Comparison of ENCODE assay signal across 8 cellular contexts in genomic region chr4:169604131-169604900, GRCh38. TPM values are rescaled to one million over a fixed set of nuclear protein-coding genes. Genes with fewer than 3 reads are reported as not detected.
DNase-seq lines count a peak whose midpoint lies in the region; ATAC-seq, FAIRE-seq and TF ChIP-seq lines count a peak whose summit lies in the region.

No MANE protein-coding gene starts in this region.

- H3K79me2 ChIP-seq in HCT116 (ENCODE audit: insufficient read depth, low read length) (peaks cover 12% of the 10 kb centered on the region), OCI-LY7 (ENCODE audit: insufficient read depth, low read depth, low read length) (peaks cover 47% of the 10 kb centered on the region; the same call in 1 of the 2 replicates)

- no peak for TF ChIP-seq RAD21 in HCT116 (IDR thresholded peaks at IDR 0.05; ENCODE audit: low read depth)

- no peak overlapping the region for H3K4ac ChIP-seq in neuronal stem cell (ENCODE audit: low read length)

- 0 out of 2 replicates have a peak overlapping the region, but pooled peaks have one; percentile 2 for H3K9ac ChIP-seq in HCT116 (ENCODE audit: low read length)
- H3K9ac ChIP-seq in neuronal stem cell (ENCODE audit: low read depth, low read length, poor library complexity): no peak overlapping the region

- RAD21 ChIA-PET in HCT116 (lab: Charles Lee; ENCODE audit: low non-redundant PET in 1 of 2, low total read pairs in 2 of 2, uncharacterized antibody in 2 of 2, unreplicated experiment in 2 of 2): no interaction called here

- H3K27me3 ChIP-seq in HCT116 (ENCODE audit: insufficient read depth, low read length) (no peaks in the 10 kb centered on the region), heart left ventricle (no peaks in the 10 kb centered on the region), neuronal stem cell (ENCODE audit: control insufficient read depth in 3 of 3, insufficient read depth in 3 of 3, low read depth in 1 of 3, low read length in 3 of 3) (no peaks in the 10 kb centered on the region)

- H3K9me3 ChIP-seq in HCT116 (ENCODE audit: control insufficient read depth in 1 of 2, insufficient read depth in 1 of 2, low read depth in 1 of 2, low read length in 2 of 2) (no peaks in the 10 kb centered on the region), heart left ventricle (no peaks in the 10 kb centered on the region), neuronal stem cell (replicated peaks in 1 of 2; ENCODE audit: control insufficient read depth in 2 of 2, insufficient read depth in 1 of 2, low read depth in 1 of 2, low read length in 2 of 2) (no peaks in the 10 kb centered on the region), OCI-LY7 (ENCODE audit: low read length) (no peaks in the 10 kb centered on the region)

- POLR2A ChIA-PET in HCT116 (lab: Charles Lee) (no interaction called here), OCI-LY7 (lab: Charles Lee) (interaction anchor here (0.6 to 1.3 kb wide), 3 partner anchors 46 to 501 kb away, joined by 4 to 8 read pairs (median 5); no protein-coding TSS in a partner anchor)

- no peak overlapping the region for H3K4me3 ChIP-seq in HCT116 (replicated peaks in 1 of 2; ENCODE audit: low read depth in 1 of 2, low read length in 2 of 2)
- H3K4me3 ChIP-seq in heart left ventricle: no peak overlapping the region
- H3K4me3 ChIP-seq in neuronal stem cell (ENCODE audit: low read length in 2 of 2): no peak overlapping the region
- H3K4me3 ChIP-seq in OCI-LY7 (ENCODE audit: low read depth, low read length, poor library complexity, severe bottlenecking): no peak overlapping the region

- intact Hi-C loops in HCT116 (cut with micrococcal nuclease) (no loop called here), heart left ventricle (cut with DNase I) (loop anchor here in 1 of 10 donors (10.0 kb wide), 1 partner anchor 420 kb away; the partner anchor contains the start of gene MFAP3L), OCI-LY7 (cut with micrococcal nuclease; ENCODE audit: unreplicated experiment) (no loop called here)

- H2BK120ac ChIP-seq in neuronal stem cell (ENCODE audit: low read depth, low read length): no peak overlapping the region

- FAIRE-seq in frontal cortex (lab: Jason Lieb, UNC): no peak

- H4K20me1 ChIP-seq in HCT116 (ENCODE audit: insufficient read depth) (no peaks in the 10 kb centered on the region), OCI-LY7 (ENCODE audit: insufficient read depth, low read length) (no peaks in the 10 kb centered on the region)

- H2AK5ac ChIP-seq in neuronal stem cell (ENCODE audit: low read depth, low read length): no peak overlapping the region

- no peak overlapping the region for H3K23ac ChIP-seq in neuronal stem cell (ENCODE audit: low read depth, low read length, poor library complexity)

- H2BK15ac ChIP-seq in neuronal stem cell (ENCODE audit: low read length): no peak overlapping the region

- H3K27ac ChIP-seq in HCT116 (ENCODE audit: low read depth, low read length) (no peak overlapping the region; the same call in 1 of the 2 replicates), heart left ventricle (peak overlapping the region in 1 of 12 donors; percentile 11), neuronal stem cell (replicated peaks; ENCODE audit: low read length) (no peak overlapping the region), OCI-LY7 (ENCODE audit: low read depth, low read length, poor library complexity, severe bottlenecking) (no peak overlapping the region)

- H3K18ac ChIP-seq in neuronal stem cell (ENCODE audit: low read length): no peak overlapping the region

- TF ChIP-seq CTCF in HCT116 (IDR thresholded peaks at IDR 0.05 in 2 of 3, conservative IDR thresholded peaks at IDR 0.05 in 1 of 3; ENCODE audit: borderline replicate concordance in 1 of 3, insufficient read depth in 1 of 3, low read depth in 2 of 3, low read length in 2 of 3): no peak
- TF ChIP-seq CTCF in heart left ventricle (IDR thresholded peaks at IDR 0.05): no peak
- TF ChIP-seq CTCF in OCI-LY7 (conservative IDR thresholded peaks at IDR 0.05; ENCODE audit: low read length): no peak

- WGBS in heart left ventricle, 4 donors: 0 to 57% (median 22%) methylated on average over 1 of the region's 1 CpG
- WGBS in neuronal stem cell (ENCODE audit: extremely low coverage in 2 of 2, insufficient read length in 2 of 2, insufficient replicate concordance in 1 of 2), 2 donors: no CpG with 5 or more reads among the region's 1 CpG

- H4K91ac ChIP-seq in neuronal stem cell (ENCODE audit: low read depth, low read length, poor library complexity): no peak overlapping the region

- no peak for TF ChIP-seq POLR2A in GM18505 (IDR thresholded peaks at IDR 0.05; ENCODE audit: borderline replicate concordance, extremely low read depth, insufficient read depth, insufficient read length)
- no peak for TF ChIP-seq POLR2A in HCT116 (IDR thresholded peaks at IDR 0.05; ENCODE audit: borderline replicate concordance, extremely low read depth, insufficient read depth, insufficient read length)
- no peak for TF ChIP-seq POLR2A in heart left ventricle (IDR thresholded peaks at IDR 0.05)

- H3K36me3 ChIP-seq in HCT116 (ENCODE audit: control insufficient read depth in 1 of 2, insufficient read depth in 2 of 2, low read length in 2 of 2) (peaks cover 6 to 8% of the 10 kb centered on the region in 2 experiments; a peak in 2 of 4 replicates), heart left ventricle (peaks cover 0 to 41% (median 26%) of the 10 kb centered on the region in 9 donors), neuronal stem cell (replicated peaks in 1 of 2; ENCODE audit: control insufficient read depth in 2 of 2, insufficient read depth in 2 of 2, low read length in 2 of 2) (peaks cover 0 to 38% of the 10 kb centered on the region in 2 donors), OCI-LY7 (ENCODE audit: insufficient read depth, low read length) (peaks cover 59% of the 10 kb centered on the region)

- H2AFZ ChIP-seq in HCT116 (ENCODE audit: low read depth, low read length, poor library complexity, severe bottlenecking): no peak overlapping the region
- H2AFZ ChIP-seq in neuronal stem cell (ENCODE audit: low read length): no peak overlapping the region
- no peak overlapping the region for H2AFZ ChIP-seq in OCI-LY7 (ENCODE audit: low read length)

- BruUV-seq in HCT116 (replicated peaks; lab: Mats Ljungman, UMichigan) (no TSS peak), OCI-LY7 (replicated peaks; lab: Mats Ljungman, UMichigan) (no TSS peak)

- H3K4me2 ChIP-seq in HCT116 (ENCODE audit: low read length) (peak overlapping the region; percentile 26; the same call in 1 of the 2 replicates), neuronal stem cell (ENCODE audit: insufficient read depth, low read length, poor library complexity, severe bottlenecking) (no peak overlapping the region), OCI-LY7 (ENCODE audit: low read length) (no peak overlapping the region)

- no peak overlapping the region for H3K14ac ChIP-seq in neuronal stem cell (ENCODE audit: low read length)

- no peaks in the 10 kb centered on the region for H3K9me2 ChIP-seq in HCT116 (ENCODE audit: insufficient read depth)
- no peaks in the 10 kb centered on the region for H3K9me2 ChIP-seq in OCI-LY7 (ENCODE audit: insufficient read depth, low read length)

- ATAC-seq in GM18505 (IDR thresholded peaks at IDR 0.05; ENCODE audit: unreplicated experiment): peak; percentile 84
- ATAC-seq in HCT116: peak; percentile 86
- ATAC-seq in heart left ventricle: peak in 3 of 4 donors; percentile 52 to 77 (median 60)

- H2BK5ac ChIP-seq in neuronal stem cell (ENCODE audit: low read length): no peak overlapping the region

- DNase-seq in HCT116 (ENCODE audit: low read depth, low spot score) (no peak), RKO (ENCODE audit: low spot score) (peak; percentile 63), heart left ventricle (no peak), neuronal stem cell (ENCODE audit: low spot score) (no peak), frontal cortex (ENCODE audit: low spot score in 2 of 2) (no peak), NCI-H1417 treated with DMSO at 0.1 percent for 48 hours (lab: John Stamatoyannopoulos, UW) (no peak), OCI-LY7 (ENCODE audit: low spot score) (no peak)

- H2BK12ac ChIP-seq in neuronal stem cell (ENCODE audit: low read length): no peak overlapping the region

- H3K4me1 ChIP-seq in HCT116 (ENCODE audit: control insufficient read depth in 1 of 2, insufficient read depth in 2 of 2, low read length in 2 of 2) (peaks cover 7 to 13% of the 10 kb centered on the region in 2 experiments; a peak in 3 of 4 replicates), heart left ventricle (peaks cover 0 to 20% (median 3%) of the 10 kb centered on the region in 12 donors), neuronal stem cell (ENCODE audit: control insufficient read depth in 2 of 2, insufficient read depth in 1 of 2, low read depth in 1 of 2, low read length in 2 of 2) (no peaks in the 10 kb centered on the region), OCI-LY7 (ENCODE audit: insufficient read depth, low read length, poor library complexity, severe bottlenecking) (peaks cover 7% of the 10 kb centered on the region)

- H4K8ac ChIP-seq in neuronal stem cell (ENCODE audit: low read depth, low read length): no peak overlapping the region

- CTCF ChIA-PET in HCT116 (lab: Charles Lee) (no interaction called here), OCI-LY7 (lab: Charles Lee; ENCODE audit: unreplicated experiment) (no interaction called here)

- no peaks in the 10 kb centered on the region for H3K79me1 ChIP-seq in neuronal stem cell (ENCODE audit: low read depth, low read length)

TF ChIP-seq in HCT116, 20 proteins besides CTCF, POLR2A, EP300 and RAD21 (continues in another document):
- TF ChIP-seq POLR2AphosphoS5 (IDR thresholded peaks at IDR 0.05; ENCODE audit: low read depth, low read length) (no peak), SIN3A (IDR thresholded peaks at IDR 0.05; ENCODE audit: low read depth) (no peak), SRF (IDR thresholded peaks at IDR 0.05; ENCODE audit: low read depth) (no peak), YY1 (IDR thresholded peaks at IDR 0.05; ENCODE audit: extremely low read depth, insufficient replicate concordance, low read depth, low read length) (no peak)

RNA-seq across cellular contexts. Expression of gene NEK1, which starts 8.1 kb away (rescaled TPM):
- total RNA-seq in HCT116 (2021; ENCODE audit: unreplicated experiment) (13.3 TPM), heart left ventricle (10 to 100 TPM in 7 of 9 donors, 1 to 10 TPM in 2; 6.8 to 17.8 (median 14.7) TPM), frontal cortex (28.1 TPM), OCI-LY7 (2022) (26.2 and 27.5 TPM in 2 replicates)
- 3.3 and 4.3 TPM in 2 replicates for polyA plus RNA-seq in HCT116 (2012)
- polyA plus RNA-seq in heart left ventricle: 1 to 10 TPM; 4.8 to 6.4 TPM
- polyA plus RNA-seq in neuronal stem cell (2013, experiment 1 of 2): 10.4 TPM
- polyA plus RNA-seq in neuronal stem cell (2013, experiment 2 of 2): 10.0 TPM
- 7.4 and 7.9 TPM in 2 replicates for total RNA-seq in OCI-LY7 (2014; rRNA removed; shearing (Covaris generic))

RNA-seq across cellular contexts. Expression of gene CLCN3, which starts 16.1 kb away (rescaled TPM):
- total RNA-seq in HCT116 (2021; ENCODE audit: unreplicated experiment) (60.4 TPM), heart left ventricle (10 to 100 TPM; 46.4 to 86.2 (median 59.3) TPM), frontal cortex (92.9 TPM), OCI-LY7 (2022) (37.5 and 42.0 TPM in 2 replicates)
- 37.7 and 38.0 TPM in 2 replicates for polyA plus RNA-seq in HCT116 (2012)
- 10 to 100 TPM; 17.4 to 30.2 TPM for polyA plus RNA-seq in heart left ventricle
- 22.6 TPM for polyA plus RNA-seq in neuronal stem cell (2013, experiment 1 of 2)
- 20.7 TPM for polyA plus RNA-seq in neuronal stem cell (2013, experiment 2 of 2)
- 17.8 and 23.0 TPM in 2 replicates for total RNA-seq in OCI-LY7 (2014; rRNA removed; shearing (Covaris generic))
